Comparison of ENCODE assay signal across 18 cellular contexts in genomic region chr11:2462092-2462985, GRCh38. TPM values are rescaled to one million over a fixed set of nuclear protein-coding genes. Genes with fewer than 3 reads are reported as not detected.
A peak's percentile ranks its signal among the peaks of the same experiment; 100 is the strongest.
DNase-seq lines count a peak whose midpoint lies in the region; ATAC-seq and TF ChIP-seq lines count a peak whose summit lies in the region.
"Had no signal": no experiment of that assay in that cellular context is flagged by ENCODE, and none has a peak within 500 bp of the region (broad histone marks: within the 10 kb centered on the region; RNA-seq: fewer than 3 reads in every experiment).

No MANE protein-coding gene starts in this region.

- TF ChIP-seq CTCF in KMS-11 (conservative IDR thresholded peaks at IDR 0.05; ENCODE audit: low read depth, low read length) (no peak), BE2C (IDR thresholded peaks at IDR 0.05; ENCODE audit: low read depth, low read length) (no peak)

- H3K27ac ChIP-seq in KMS-11 = peak overlapping the region; percentile 88
- H3K27ac ChIP-seq: uterus had no signal

- H3K27me3 ChIP-seq in KMS-11 (ENCODE audit: insufficient read depth, low read depth) (no peaks in the 10 kb centered on the region), BE2C (no peaks in the 10 kb centered on the region)
- H3K27me3 ChIP-seq: uterus had no signal

- H2AFZ ChIP-seq in KMS-11 (ENCODE audit: low read depth) = no peak overlapping the region

- H3K4me1 Mint-ChIP-seq in activated CD4-positive, alpha-beta memory T cell treated with anti-CD3 and anti-CD28 coated beads, Interleukin-2, amount 10 ng/mL, durations not matched to agents 7 days and 5 days = peaks cover 13% of the 10 kb centered on the region
- peaks cover 26% of the 10 kb centered on the region for H3K4me1 Mint-ChIP-seq in activated CD4-positive, alpha-beta memory T cell treated with anti-CD3 and anti-CD28 coated beads for 36 hours (ENCODE audit: low read depth)
- H3K4me1 Mint-ChIP-seq in immature natural killer cell = peaks cover 9 to 18% of the 10 kb centered on the region in 2 donors

- H3K9me3 Mint-ChIP-seq in activated CD4-positive, alpha-beta memory T cell treated with anti-CD3 and anti-CD28 coated beads, Interleukin-2, amount 10 ng/mL, durations not matched to agents 7 days and 5 days = no peaks in the 10 kb centered on the region
- H3K9me3 Mint-ChIP-seq in activated CD4-positive, alpha-beta memory T cell treated with anti-CD3 and anti-CD28 coated beads for 36 hours = no peaks in the 10 kb centered on the region
- H3K9me3 Mint-ChIP-seq in immature natural killer cell = no peaks in the 10 kb centered on the region
- H3K9me3 Mint-ChIP-seq: activated T-helper 2 cell treated with anti-CD3 and anti-CD28 coated beads, Interferon-gamma antibody, Interleukin-2, Interleukin-4, amounts not matched to agents 10 μg/mL and 5 μg/mL and 100 μg/mL, durations not matched to agents 14 hours and 24 hours and 36 hours; CD8-positive, alpha-beta memory T cell; nephron; stimulated activated naive CD8-positive, alpha-beta T cell treated with anti-CD3 and anti-CD28 coated beads, Interleukin-15, Interleukin-2, amounts not matched to agents 100 ng/mL and 50 ng/mL, for 24 hours had no signal

- peak overlapping the region; percentile 32; the same call in 1 of the 2 replicates for H3K9ac ChIP-seq in KMS-11

- H3K4me3 ChIP-seq in KMS-11 (IDR thresholded peaks at IDR 0.05; ENCODE audit: insufficient read depth, low read depth, low read length) (no peak overlapping the region), BE2C (ENCODE audit: low read depth, low read length) (no peak overlapping the region)
- H3K4me3 ChIP-seq: uterus had no signal

- intact Hi-C loops in activated CD4-positive, alpha-beta memory T cell treated with anti-CD3 and anti-CD28 coated beads for 36 hours (cut with micrococcal nuclease) = no loop called here
- intact Hi-C loops in posterior vena cava (cut with DNase I) = no loop called here

- peaks cover 25% of the 10 kb centered on the region for H3K79me2 ChIP-seq in KMS-11 (ENCODE audit: insufficient read depth, low read depth)

- H3K27ac Mint-ChIP-seq in activated CD4-positive, alpha-beta memory T cell treated with anti-CD3 and anti-CD28 coated beads, Interleukin-2, amount 10 ng/mL, durations not matched to agents 7 days and 5 days = no peak overlapping the region
- no peak overlapping the region for H3K27ac Mint-ChIP-seq in activated CD4-positive, alpha-beta memory T cell treated with anti-CD3 and anti-CD28 coated beads for 36 hours
- no peak overlapping the region for H3K27ac Mint-ChIP-seq in immature natural killer cell
- H3K27ac Mint-ChIP-seq: activated T-helper 2 cell treated with anti-CD3 and anti-CD28 coated beads, Interferon-gamma antibody, Interleukin-2, Interleukin-4, amounts not matched to agents 10 μg/mL and 5 μg/mL and 100 μg/mL, durations not matched to agents 14 hours and 24 hours and 36 hours; nephron; stimulated activated naive CD8-positive, alpha-beta T cell treated with anti-CD3 and anti-CD28 coated beads, Interleukin-15, Interleukin-2, amounts not matched to agents 100 ng/mL and 50 ng/mL, for 24 hours had no signal

- CTCF ChIA-PET in activated CD4-positive, alpha-beta memory T cell treated with anti-CD3 and anti-CD28 coated beads, Interleukin-2, amount 10 ng/mL, durations not matched to agents 7 days and 5 days (lab: Charles Lee) = interaction anchor here (1.0 kb wide), 1 partner anchor 467 kb away, joined by 3 read pairs; no protein-coding TSS in a partner anchor
- CTCF ChIA-PET in activated CD4-positive, alpha-beta memory T cell treated with anti-CD3 and anti-CD28 coated beads for 36 hours (lab: Charles Lee) = no interaction called here

- H4K20me1 ChIP-seq in KMS-11 (ENCODE audit: insufficient read depth) = no peaks in the 10 kb centered on the region

- no peaks in the 10 kb centered on the region for H3K36me3 Mint-ChIP-seq in activated CD4-positive, alpha-beta memory T cell treated with anti-CD3 and anti-CD28 coated beads, Interleukin-2, amount 10 ng/mL, durations not matched to agents 7 days and 5 days (ENCODE audit: low read depth)
- no peaks in the 10 kb centered on the region for H3K36me3 Mint-ChIP-seq in activated CD4-positive, alpha-beta memory T cell treated with anti-CD3 and anti-CD28 coated beads for 36 hours
- no peaks in the 10 kb centered on the region for H3K36me3 Mint-ChIP-seq in immature natural killer cell
- H3K36me3 Mint-ChIP-seq: CD8-positive, alpha-beta memory T cell had no signal

- H3K4me3 Mint-ChIP-seq in activated CD4-positive, alpha-beta memory T cell treated with anti-CD3 and anti-CD28 coated beads, Interleukin-2, amount 10 ng/mL, durations not matched to agents 7 days and 5 days = no peak overlapping the region
- H3K4me3 Mint-ChIP-seq in activated CD4-positive, alpha-beta memory T cell treated with anti-CD3 and anti-CD28 coated beads for 36 hours = no peak overlapping the region
- no peak overlapping the region for H3K4me3 Mint-ChIP-seq in immature natural killer cell
- H3K4me3 Mint-ChIP-seq: nephron; stimulated activated naive CD8-positive, alpha-beta T cell treated with anti-CD3 and anti-CD28 coated beads, Interleukin-15, Interleukin-2, amounts not matched to agents 100 ng/mL and 50 ng/mL, for 24 hours had no signal

- H3K4me1 ChIP-seq in KMS-11 (ENCODE audit: low read depth, poor library complexity, severe bottlenecking) = peaks cover 97% of the 10 kb centered on the region
- no peaks in the 10 kb centered on the region for H3K4me1 ChIP-seq in BE2C
- H3K4me1 ChIP-seq: uterus had no signal

- peak overlapping the region; percentile 81 for H3K4me2 ChIP-seq in KMS-11

- H3K9me3 ChIP-seq in BE2C = no peaks in the 10 kb centered on the region
- H3K9me3 ChIP-seq: uterus had no signal

- DNase-seq in activated CD4-positive, alpha-beta memory T cell treated with anti-CD3 and anti-CD28 coated beads, Interleukin-2, amount 10 ng/mL, durations not matched to agents 7 days and 5 days = peak; percentile 12
- DNase-seq in activated CD4-positive, alpha-beta memory T cell treated with anti-CD3 and anti-CD28 coated beads for 36 hours = no peak
- peak; percentile 48 for DNase-seq in islet precursor cell
- DNase-seq in posterior vena cava (ENCODE audit: low spot score) = peak; percentile 77
- DNase-seq in immature natural killer cell = no peak
- no peak for DNase-seq in BE2C
- DNase-seq: CD8-positive, alpha-beta memory T cell; hippocampal formation; KG1; NCI-H748 treated with DMSO at 0.1 percent for 48 hours; stimulated activated CD4-positive, alpha-beta T cell treated with anti-CD3 and anti-CD28 coated beads, Interleukin-15, amount 100 ng/mL, for 24 hours; uterus had no signal

- H3K27me3 Mint-ChIP-seq in activated CD4-positive, alpha-beta memory T cell treated with anti-CD3 and anti-CD28 coated beads, Interleukin-2, amount 10 ng/mL, durations not matched to agents 7 days and 5 days = no peaks in the 10 kb centered on the region
- no peaks in the 10 kb centered on the region for H3K27me3 Mint-ChIP-seq in activated CD4-positive, alpha-beta memory T cell treated with anti-CD3 and anti-CD28 coated beads for 36 hours
- peaks cover 8 to 14% (median 10%) of the 10 kb centered on the region in 3 donors for H3K27me3 Mint-ChIP-seq in immature natural killer cell (ENCODE audit: low read depth in 3 of 3)
- H3K27me3 Mint-ChIP-seq: CD8-positive, alpha-beta memory T cell; stimulated activated naive CD8-positive, alpha-beta T cell treated with anti-CD3 and anti-CD28 coated beads, Interleukin-15, Interleukin-2, amounts not matched to agents 100 ng/mL and 50 ng/mL, for 24 hours had no signal

- no peaks in the 10 kb centered on the region for H3K36me3 ChIP-seq in KMS-11 (ENCODE audit: insufficient read depth)
- H3K36me3 ChIP-seq in BE2C = no peaks in the 10 kb centered on the region
- H3K36me3 ChIP-seq: uterus had no signal

- ATAC-seq in GM21367 (IDR thresholded peaks at IDR 0.05; ENCODE audit: unreplicated experiment) = no peak

- POLR2A ChIA-PET in activated CD4-positive, alpha-beta memory T cell treated with anti-CD3 and anti-CD28 coated beads, Interleukin-2, amount 10 ng/mL, durations not matched to agents 7 days and 5 days (lab: Charles Lee) = no interaction called here
- POLR2A ChIA-PET in activated CD4-positive, alpha-beta memory T cell treated with anti-CD3 and anti-CD28 coated beads for 36 hours (lab: Charles Lee) = interaction anchor here (0.6 kb wide), 1 partner anchor 157 kb away, joined by 4 read pairs; no protein-coding TSS in a partner anchor

RNA-seq across cellular contexts. Expression of gene KCNQ1, which starts 17.5 kb away (rescaled TPM):
- 10 to 100 TPM; 14.8 to 15.0 TPM for total RNA-seq in activated CD4-positive, alpha-beta memory T cell treated with anti-CD3 and anti-CD28 coated beads, Interleukin-2, amount 10 ng/mL, durations not matched to agents 7 days and 5 days
- total RNA-seq in activated CD4-positive, alpha-beta memory T cell treated with anti-CD3 and anti-CD28 coated beads for 36 hours = 10 to 100 TPM; 10.7 to 10.8 TPM
- total RNA-seq in posterior vena cava = 1 to 10 TPM; 4.7 to 7.2 TPM
- polyA plus RNA-seq in immature natural killer cell = 1 to 10 TPM in 1 of 3 donors, under 1 TPM in 2; 0.13 to 1.1 (median 0.73) TPM
- not detected for polyA plus RNA-seq in BE2C (2012; ENCODE audit: insufficient read depth, insufficient read length, low read depth)
- total RNA-seq: Daoy had no signal

RNA-seq across cellular contexts. Expression of gene TRPM5, which starts 18.0 kb away (rescaled TPM):
- not detected for total RNA-seq in activated CD4-positive, alpha-beta memory T cell treated with anti-CD3 and anti-CD28 coated beads, Interleukin-2, amount 10 ng/mL, durations not matched to agents 7 days and 5 days
- total RNA-seq in activated CD4-positive, alpha-beta memory T cell treated with anti-CD3 and anti-CD28 coated beads for 36 hours = not detected
- not detected for total RNA-seq in posterior vena cava
- polyA plus RNA-seq in immature natural killer cell = not detected
- polyA plus RNA-seq in BE2C (2012; ENCODE audit: insufficient read depth, insufficient read length, low read depth) = 0.15 TPM
- total RNA-seq: activated T-helper 2 cell treated with anti-CD3 and anti-CD28 coated beads, Interferon-gamma antibody, Interleukin-2, Interleukin-4, amounts not matched to agents 10 μg/mL and 5 μg/mL and 100 μg/mL, durations not matched to agents 14 hours and 24 hours and 36 hours; CD8-positive, alpha-beta memory T cell had no signal
- polyA plus RNA-seq: CD8-positive, alpha-beta memory T cell had no signal

Comparison
In these comparisons a context has a peak if more than half of its experiments do, and no peak if none do; other contexts are left out.
1. DNase-seq: peak in activated CD4-positive, alpha-beta memory T cell treated with anti-CD3 and anti-CD28 coated beads, Interleukin-2, amount 10 ng/mL, durations not matched to agents 7 days and 5 days (single experiment), islet precursor cell (single experiment) and posterior vena cava (single experiment); none in activated CD4-positive, alpha-beta memory T cell treated with anti-CD3 and anti-CD28 coated beads for 36 hours (single experiment), immature natural killer cell (0 of 3) and BE2C (single experiment).